12 cellular contexts compared by ENCODE assay signal in genomic region chr12:26196424-26196722, GRCh38. TPM values are rescaled to one million over a fixed set of nuclear protein-coding genes. Genes with fewer than 3 reads are reported as not detected.
DNase-seq lines count a peak whose midpoint lies in the region; ATAC-seq and TF ChIP-seq lines count a peak whose summit lies in the region.
"Had no signal": no experiment of that assay in that cellular context is flagged by ENCODE, and none has a peak within 500 bp of the region (broad histone marks: within the 10 kb centered on the region; RNA-seq: fewer than 3 reads in every experiment).

No MANE protein-coding gene starts in this region.

- DNase-seq in AG10803 (ENCODE audit: low read depth) (peak; percentile 29), fibroblast of villous mesenchyme (ENCODE audit: low read depth) (no peak), osteocyte (ENCODE audit: extremely low spot score, unreplicated experiment) (no peak), cerebellar cortex (ENCODE audit: low spot score) (no peak)
- DNase-seq: DMS79, KBM-7, T-helper 1 cell had no signal

- peak overlapping the region; percentile 92 for H3K27ac Mint-ChIP-seq in osteocyte (ENCODE audit: unreplicated experiment)
- H3K27ac Mint-ChIP-seq: activated naive CD4-positive, alpha-beta T cell treated with anti-CD3 and anti-CD28 coated beads, Interleukin-2, amount 50 U/mL, for 24 hours had no signal

- peak; percentile 33 for ATAC-seq in SK-N-SH treated with all-trans-retinoic acid at 6 μM for 48 hours
- no peak for ATAC-seq in GM18907 (IDR thresholded peaks at IDR 0.05; ENCODE audit: unreplicated experiment)
- ATAC-seq in HG03039 (IDR thresholded peaks at IDR 0.05; ENCODE audit: unreplicated experiment) = no peak
- ATAC-seq in HG02763 (IDR thresholded peaks at IDR 0.05; ENCODE audit: unreplicated experiment) = no peak

- peaks cover 30% of the 10 kb centered on the region for H3K4me1 Mint-ChIP-seq in osteocyte (ENCODE audit: unreplicated experiment)

- peak overlapping the region; percentile 63 for H3K4me3 ChIP-seq in AG10803 (ENCODE audit: low read length)
- peak overlapping the region; percentile 61 for H3K4me3 ChIP-seq in fibroblast of villous mesenchyme (ENCODE audit: low read depth, low read length)

- no peaks in the 10 kb centered on the region for H3K36me3 Mint-ChIP-seq in osteocyte (ENCODE audit: unreplicated experiment)
- H3K36me3 Mint-ChIP-seq: activated naive CD4-positive, alpha-beta T cell treated with anti-CD3 and anti-CD28 coated beads, Interleukin-2, amount 50 U/mL, for 24 hours had no signal

- TF ChIP-seq CTCF in AG10803 (conservative IDR thresholded peaks at IDR 0.05; ENCODE audit: low read length) (no peak), fibroblast of villous mesenchyme (IDR thresholded peaks at IDR 0.05; ENCODE audit: insufficient read depth, low read depth, low read length) (no peak), osteocyte (IDR thresholded peaks at IDR 0.05) (no peak)

- H3K9me3 Mint-ChIP-seq in osteocyte (ENCODE audit: unreplicated experiment) = no peaks in the 10 kb centered on the region
- H3K9me3 Mint-ChIP-seq: activated naive CD4-positive, alpha-beta T cell treated with anti-CD3 and anti-CD28 coated beads, Interleukin-2, amount 50 U/mL, for 24 hours had no signal

- peak overlapping the region; percentile 88 for H3K4me3 Mint-ChIP-seq in osteocyte (ENCODE audit: unreplicated experiment)

- H3K27me3 Mint-ChIP-seq in osteocyte (ENCODE audit: unreplicated experiment) = no peaks in the 10 kb centered on the region

TF ChIP-seq in SK-N-SH treated with all-trans-retinoic acid at 6 μM for 48 hours, 23 proteins besides CTCF, POLR2A, EP300 and RAD21:
- TF ChIP-seq ZNF70 (CRISPR knock-in tag; IDR thresholded peaks at IDR 0.05) (no peak), CSRNP3 (CRISPR knock-in tag; IDR thresholded peaks at IDR 0.05) (no peak)

RNA-seq across cellular contexts. Expression of gene SSPN, which starts 1.0 kb away (rescaled TPM):
- total RNA-seq in fibroblast of villous mesenchyme (11.6 and 22.0 TPM in 2 replicates), osteocyte (19.2 and 23.3 TPM in 2 replicates)
